ENCODE assay signal across 38 cellular contexts in genomic region chr10:121889212-121889611, GRCh38.
"Had no signal": no experiment of that assay in that cellular context is flagged by ENCODE, and none has a peak within 500 bp of the region (broad histone marks: within the 10 kb centered on the region; RNA-seq: fewer than 3 reads in every experiment).

No MANE protein-coding gene starts in this region.

- H3K27ac Mint-ChIP-seq: activated CD4-positive, alpha-beta memory T cell treated with anti-CD3 and anti-CD28 coated beads, Interleukin-2, amount 10 ng/mL, durations not matched to agents 7 days and 5 days; activated CD4-positive, alpha-beta T cell treated with anti-CD3 and anti-CD28 coated beads, Interleukin-2, amount 10 ng/mL, durations not matched to agents 7 days and 5 days; activated CD8-positive, alpha-beta memory T cell treated with anti-CD3 and anti-CD28 coated beads, Interleukin-2, amount 10 ng/mL, durations not matched to agents 7 days and 5 days; activated CD8-positive, alpha-beta T cell treated with anti-CD3 and anti-CD28 coated beads, Interleukin-2, amount 10 ng/mL, durations not matched to agents 7 days and 5 days; activated naive CD4-positive, alpha-beta T cell treated with anti-CD3 and anti-CD28 coated beads, Interleukin-2, amount 10 ng/mL, durations not matched to agents 7 days and 5 days; activated naive CD4-positive, alpha-beta T cell treated with anti-CD3 and anti-CD28 coated beads, Interleukin-2, amount 50 U/mL, for 24 hours; activated naive CD8-positive, alpha-beta T cell; activated naive CD8-positive, alpha-beta T cell treated with anti-CD3 and anti-CD28 coated beads, Interleukin-2, amount 10 ng/mL, durations not matched to agents 7 days and 5 days; activated naive CD8-positive, alpha-beta T cell treated with anti-CD3 and anti-CD28 coated beads, Interleukin-2, amount 50 U/mL, for 24 hours; activated T-cell treated with anti-CD3 and anti-CD28 coated beads, Interleukin-2, amount 50 U/mL, for 24 hours; activated T-helper 2 cell treated with anti-CD3 and anti-CD28 coated beads, Interferon-gamma antibody, Interleukin-2, Interleukin-4, amounts not matched to agents 10 μg/mL and 5 μg/mL and 100 μg/mL, durations not matched to agents 14 hours and 24 hours and 36 hours; T-cell; T-helper 2 cell treated with Interferon-gamma antibody and Interleukin-4, amounts not matched to agents 5 μg/mL and 100 μg/mL, for 36 hours had no signal

- H3K4me3 ChIP-seq: ascending aorta, cardiac muscle cell had no signal

- H3K9me3 ChIP-seq: ascending aorta had no signal

- H3K27ac ChIP-seq: ascending aorta, cardiac muscle cell, WERI-Rb-1 had no signal

- H3K9me3 Mint-ChIP-seq: activated CD4-positive, alpha-beta memory T cell treated with anti-CD3 and anti-CD28 coated beads, Interleukin-2, amount 10 ng/mL, durations not matched to agents 7 days and 5 days; activated CD4-positive, alpha-beta T cell treated with anti-CD3 and anti-CD28 coated beads, Interleukin-2, amount 10 ng/mL, durations not matched to agents 7 days and 5 days; activated naive CD4-positive, alpha-beta T cell treated with anti-CD3 and anti-CD28 coated beads, Interleukin-2, amount 10 ng/mL, durations not matched to agents 7 days and 5 days; activated naive CD4-positive, alpha-beta T cell treated with anti-CD3 and anti-CD28 coated beads, Interleukin-2, amount 50 U/mL, for 24 hours; activated naive CD8-positive, alpha-beta T cell treated with anti-CD3 and anti-CD28 coated beads, Interleukin-2, amount 10 ng/mL, durations not matched to agents 7 days and 5 days; activated naive CD8-positive, alpha-beta T cell treated with anti-CD3 and anti-CD28 coated beads, Interleukin-2, amount 50 U/mL, for 24 hours; activated T-cell treated with anti-CD3 and anti-CD28 coated beads, Interleukin-2, amount 50 U/mL, for 24 hours; activated T-helper 2 cell treated with anti-CD3 and anti-CD28 coated beads, Interferon-gamma antibody, Interleukin-2, Interleukin-4, amounts not matched to agents 10 μg/mL and 5 μg/mL and 100 μg/mL, durations not matched to agents 14 hours and 24 hours and 36 hours; brain; central memory CD8-positive, alpha-beta T cell; T-cell; T-helper 2 cell treated with Interferon-gamma antibody and Interleukin-4, amounts not matched to agents 5 μg/mL and 100 μg/mL, for 36 hours; WTC11 had no signal

- H3K36me3 Mint-ChIP-seq: activated naive CD8-positive, alpha-beta T cell treated with anti-CD3 and anti-CD28 coated beads, Interleukin-2, amount 10 ng/mL, durations not matched to agents 7 days and 5 days had no signal

- H3K27me3 Mint-ChIP-seq: activated CD4-positive, alpha-beta memory T cell treated with anti-CD3 and anti-CD28 coated beads, Interleukin-2, amount 10 ng/mL, durations not matched to agents 7 days and 5 days; activated CD4-positive, alpha-beta T cell treated with anti-CD3 and anti-CD28 coated beads for 36 hours; activated CD4-positive, alpha-beta T cell treated with anti-CD3 and anti-CD28 coated beads, Interleukin-2, amount 10 ng/mL, durations not matched to agents 7 days and 5 days; activated CD8-positive, alpha-beta memory T cell treated with anti-CD3 and anti-CD28 coated beads, Interleukin-2, amount 10 ng/mL, durations not matched to agents 7 days and 5 days; activated naive CD4-positive, alpha-beta T cell treated with anti-CD3 and anti-CD28 coated beads, Interleukin-2, amount 10 ng/mL, durations not matched to agents 7 days and 5 days; activated naive CD4-positive, alpha-beta T cell treated with anti-CD3 and anti-CD28 coated beads, Interleukin-2, amount 50 U/mL, for 24 hours; activated naive CD8-positive, alpha-beta T cell; activated naive CD8-positive, alpha-beta T cell treated with anti-CD3 and anti-CD28 coated beads, Interleukin-2, amount 10 ng/mL, durations not matched to agents 7 days and 5 days; activated naive CD8-positive, alpha-beta T cell treated with anti-CD3 and anti-CD28 coated beads, Interleukin-2, amount 50 U/mL, for 24 hours; activated T-cell treated with anti-CD3 and anti-CD28 coated beads, Interleukin-2, amount 50 U/mL, for 24 hours; brain; central memory CD8-positive, alpha-beta T cell; T-cell had no signal

- ATAC-seq: activated CD4-positive, alpha-beta T cell treated with anti-CD3 and anti-CD28 coated beads for 36 hours; activated CD4-positive, CD25-positive, alpha-beta regulatory T cell treated with anti-CD3 and anti-CD28 coated beads, Interleukin-2, amount 50 U/mL, for 24 hours; activated CD8-positive, alpha-beta memory T cell treated with anti-CD3 and anti-CD28 coated beads, Interleukin-2, amount 10 ng/mL, durations not matched to agents 7 days and 5 days; activated CD8-positive, alpha-beta T cell treated with anti-CD3 and anti-CD28 coated beads, Interleukin-2, amount 10 ng/mL, durations not matched to agents 7 days and 5 days; activated naive CD8-positive, alpha-beta T cell treated with anti-CD3 and anti-CD28 coated beads, Interleukin-2, amount 50 U/mL, for 24 hours; T-cell; WTC11 had no signal

- H3K4me1 ChIP-seq: ascending aorta had no signal

- DNase-seq: activated CD4-positive, alpha-beta memory T cell treated with anti-CD3 and anti-CD28 coated beads, Interleukin-2, amount 10 ng/mL, durations not matched to agents 7 days and 5 days; activated CD4-positive, alpha-beta T cell treated with anti-CD3 and anti-CD28 coated beads for 1 hour; activated CD4-positive, alpha-beta T cell treated with anti-CD3 and anti-CD28 coated beads for 36 hours; activated CD4-positive, alpha-beta T cell treated with anti-CD3 and anti-CD28 coated beads for 48 hours; activated CD4-positive, alpha-beta T cell treated with anti-CD3 and anti-CD28 coated beads, Interleukin-2, amount 10 ng/mL, durations not matched to agents 7 days and 5 days; activated CD4-positive, alpha-beta T cell treated with anti-CD3 and anti-CD28 coated beads, Interleukin-2, amount 50 U/mL, for 48 hours; activated CD4-positive, CD25-positive, alpha-beta regulatory T cell; activated CD8-positive, alpha-beta memory T cell treated with anti-CD3 and anti-CD28 coated beads for 24 hours; activated CD8-positive, alpha-beta memory T cell treated with anti-CD3 and anti-CD28 coated beads, Interleukin-2, amount 10 ng/mL, durations not matched to agents 7 days and 5 days; activated CD8-positive, alpha-beta memory T cell treated with anti-CD3 and anti-CD28 coated beads, Interleukin-2, amount 50 U/mL, for 48 hours; activated CD8-positive, alpha-beta T cell treated with anti-CD3 and anti-CD28 coated beads, Interleukin-2, amount 10 ng/mL, durations not matched to agents 7 days and 5 days; activated effector memory CD4-positive, alpha-beta T cell treated with Interleukin-2 at 50 U/mL for 16 hours; activated gamma-delta T cell; activated naive CD4-positive, alpha-beta T cell treated with anti-CD3 and anti-CD28 coated beads, Interleukin-2, amount 10 ng/mL, durations not matched to agents 7 days and 5 days; activated naive CD4-positive, alpha-beta T cell treated with Interleukin-2 at 50 U/mL for 16 hours; activated naive CD8-positive, alpha-beta T cell treated with anti-CD3 and anti-CD28 coated beads, Interleukin-2, amount 10 ng/mL, durations not matched to agents 7 days and 5 days; activated naive CD8-positive, alpha-beta T cell treated with anti-CD3 and anti-CD28 coated beads, Interleukin-2, amount 50 U/mL, for 24 hours; activated T-cell treated with anti-CD3 and anti-CD28 coated beads, Interleukin-2, amount 50 U/mL, for 24 hours; activated T-cell treated with anti-CD3 and anti-CD28 coated beads, Interleukin-2, amount 50 U/mL, for 48 hours; amygdala; anterior cingulate cortex; caudate nucleus; cerebellar nuclear complex; T-cell; T-helper 2 cell; T-helper 9 cell; WERI-Rb-1 had no signal

- FAIRE-seq: bronchial epithelial cell had no signal

- H3K4me1 Mint-ChIP-seq: activated CD4-positive, alpha-beta memory T cell treated with anti-CD3 and anti-CD28 coated beads, Interleukin-2, amount 10 ng/mL, durations not matched to agents 7 days and 5 days; activated CD4-positive, alpha-beta T cell treated with anti-CD3 and anti-CD28 coated beads for 36 hours; activated CD4-positive, alpha-beta T cell treated with anti-CD3 and anti-CD28 coated beads, Interleukin-2, amount 10 ng/mL, durations not matched to agents 7 days and 5 days; activated CD8-positive, alpha-beta memory T cell treated with anti-CD3 and anti-CD28 coated beads, Interleukin-2, amount 10 ng/mL, durations not matched to agents 7 days and 5 days; activated naive CD4-positive, alpha-beta T cell treated with anti-CD3 and anti-CD28 coated beads, Interleukin-2, amount 10 ng/mL, durations not matched to agents 7 days and 5 days; activated naive CD4-positive, alpha-beta T cell treated with anti-CD3 and anti-CD28 coated beads, Interleukin-2, amount 50 U/mL, for 24 hours; activated naive CD8-positive, alpha-beta T cell treated with anti-CD3 and anti-CD28 coated beads, Interleukin-2, amount 10 ng/mL, durations not matched to agents 7 days and 5 days; activated naive CD8-positive, alpha-beta T cell treated with anti-CD3 and anti-CD28 coated beads, Interleukin-2, amount 50 U/mL, for 24 hours; central memory CD8-positive, alpha-beta T cell; T-cell had no signal

- H3K4me3 Mint-ChIP-seq: activated CD4-positive, alpha-beta memory T cell treated with anti-CD3 and anti-CD28 coated beads, Interleukin-2, amount 10 ng/mL, durations not matched to agents 7 days and 5 days; activated CD4-positive, alpha-beta T cell treated with anti-CD3 and anti-CD28 coated beads for 36 hours; activated CD4-positive, alpha-beta T cell treated with anti-CD3 and anti-CD28 coated beads, Interleukin-2, amount 10 ng/mL, durations not matched to agents 7 days and 5 days; activated CD8-positive, alpha-beta memory T cell treated with anti-CD3 and anti-CD28 coated beads, Interleukin-2, amount 10 ng/mL, durations not matched to agents 7 days and 5 days; activated CD8-positive, alpha-beta T cell treated with anti-CD3 and anti-CD28 coated beads, Interleukin-2, amount 10 ng/mL, durations not matched to agents 7 days and 5 days; activated naive CD4-positive, alpha-beta T cell treated with anti-CD3 and anti-CD28 coated beads, Interleukin-2, amount 10 ng/mL, durations not matched to agents 7 days and 5 days; activated naive CD4-positive, alpha-beta T cell treated with anti-CD3 and anti-CD28 coated beads, Interleukin-2, amount 50 U/mL, for 24 hours; activated naive CD8-positive, alpha-beta T cell; activated naive CD8-positive, alpha-beta T cell treated with anti-CD3 and anti-CD28 coated beads, Interleukin-2, amount 10 ng/mL, durations not matched to agents 7 days and 5 days; activated naive CD8-positive, alpha-beta T cell treated with anti-CD3 and anti-CD28 coated beads, Interleukin-2, amount 50 U/mL, for 24 hours; activated T-cell treated with anti-CD3 and anti-CD28 coated beads, Interleukin-2, amount 50 U/mL, for 24 hours; brain; central memory CD8-positive, alpha-beta T cell; T-cell; T-helper 2 cell treated with Interferon-gamma antibody and Interleukin-4, amounts not matched to agents 5 μg/mL and 100 μg/mL, for 36 hours; WTC11 had no signal
